In the genomic region with DNA sequence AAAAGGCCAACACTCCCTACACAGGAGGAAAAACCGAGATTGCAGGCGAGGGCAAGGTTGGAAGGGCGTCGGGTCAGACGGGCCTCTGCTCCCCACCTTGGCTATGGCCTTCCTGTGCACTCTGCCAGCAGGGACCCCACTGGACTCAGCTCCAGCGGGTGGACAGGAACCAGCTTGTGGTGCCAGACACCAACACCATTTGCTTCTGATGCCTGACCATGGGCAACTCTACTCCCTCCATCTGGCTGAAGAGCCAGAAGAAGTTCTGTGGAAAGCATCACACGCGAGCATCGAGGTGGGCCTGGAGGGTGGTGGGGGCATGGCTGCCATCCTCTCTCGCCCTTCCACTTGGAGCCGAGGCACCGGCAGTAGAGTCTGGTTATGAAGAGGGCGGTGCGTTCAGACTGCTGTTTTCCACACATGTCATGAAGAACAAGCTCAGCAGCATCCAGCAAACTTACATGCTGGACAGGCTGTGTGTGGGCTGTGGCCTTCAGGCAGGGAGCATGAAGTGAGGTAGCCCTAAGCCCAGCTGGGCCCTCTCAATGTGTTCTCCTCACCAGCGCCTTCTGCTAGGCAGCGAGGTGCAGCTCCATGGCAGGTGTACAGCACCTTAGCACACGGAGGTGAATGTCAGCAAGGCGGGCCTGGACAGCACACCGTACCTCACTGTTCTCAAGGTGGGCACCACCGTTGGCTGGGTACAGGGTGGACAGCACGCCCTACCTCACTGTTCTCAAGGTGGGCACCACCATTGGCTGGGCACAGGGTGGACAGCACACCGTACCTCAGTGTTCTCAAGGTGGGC, we compare ENCODE assay signal across 16 cellular contexts. TPM values are rescaled to one million over a fixed set of nuclear protein-coding genes. Genes with fewer than 3 reads are reported as not detected.
DNase-seq lines count a peak whose midpoint lies in the region; ATAC-seq, FAIRE-seq and TF ChIP-seq lines count a peak whose summit lies in the region.
"Had no signal": no experiment of that assay in that cellular context is flagged by ENCODE, and none has a peak within 500 bp of the region (broad histone marks: within the 10 kb centered on the region; RNA-seq: fewer than 3 reads in every experiment).

No MANE protein-coding gene starts in this region.

- no peak overlapping the region for H3K4me3 ChIP-seq in SK-N-SH (ENCODE audit: low read depth in 2 of 2, low read length in 1 of 2)
- H3K4me3 ChIP-seq: PC-9 had no signal

- no peaks in the 10 kb centered on the region for H3K27me3 ChIP-seq in SK-N-SH (ENCODE audit: insufficient read depth)
- H3K27me3 ChIP-seq in foreskin keratinocyte = no peaks in the 10 kb centered on the region

- no peak overlapping the region for H3K27ac ChIP-seq in SK-N-SH (ENCODE audit: low read depth in 2 of 2, low read length in 1 of 2)
- H3K27ac ChIP-seq in foreskin keratinocyte = no peak overlapping the region
- H3K27ac ChIP-seq: C4-2B, PC-9 had no signal

- peaks cover under 1% of the 10 kb centered on the region for H3K27me3 Mint-ChIP-seq in stimulated activated memory B cell treated with anti-CD40 and anti-IgM and Interleukin-4, amounts not matched to agents 10 μg/mL and 1 μg/mL and 100 μg/mL, for 72 hours
- H3K27me3 Mint-ChIP-seq in T-helper 17 cell = no peaks in the 10 kb centered on the region

- no peaks in the 10 kb centered on the region for H3K79me2 ChIP-seq in SK-N-SH (ENCODE audit: insufficient read depth)

- ATAC-seq in SK-N-SH treated with all-trans-retinoic acid at 6 μM for 48 hours (peak; percentile 15), foreskin keratinocyte (peak; percentile 36), T-helper 17 cell (no peak)
- ATAC-seq in stimulated activated memory B cell treated with anti-CD40 and anti-IgM and Interleukin-4, amounts not matched to agents 10 μg/mL and 1 μg/mL and 100 μg/mL, for 72 hours = peak; percentile 50

- H3K9me2 ChIP-seq in SK-N-SH = no peaks in the 10 kb centered on the region

- TF ChIP-seq POLR2A in GM12892 (IDR thresholded peaks at IDR 0.05; ENCODE audit: low read depth, low read length) = no peak

- FAIRE-seq in GM12892 (lab: Jason Lieb, UNC) = no peak
- FAIRE-seq: GM12891, GM19239, HTR-8/SVneo had no signal

- no peaks in the 10 kb centered on the region for H4K20me1 ChIP-seq in SK-N-SH (ENCODE audit: insufficient read depth)

- 75% methylated on average over 13 of the region's 22 CpGs for WGBS in SK-N-SH (ENCODE audit: low lambda C conversion rate)

- H3K4me1 Mint-ChIP-seq in stimulated activated memory B cell treated with anti-CD40 and anti-IgM and Interleukin-4, amounts not matched to agents 10 μg/mL and 1 μg/mL and 100 μg/mL, for 72 hours = no peaks in the 10 kb centered on the region
- peaks cover 3% of the 10 kb centered on the region for H3K4me1 Mint-ChIP-seq in T-helper 17 cell

- no peaks in the 10 kb centered on the region for H3F3A ChIP-seq in SK-N-SH (replicated peaks; ENCODE audit: insufficient read depth)

- H3K9me3 Mint-ChIP-seq in stimulated activated memory B cell treated with anti-CD40 and anti-IgM and Interleukin-4, amounts not matched to agents 10 μg/mL and 1 μg/mL and 100 μg/mL, for 72 hours = peaks cover 6% of the 10 kb centered on the region

- H3K36me3 ChIP-seq in SK-N-SH (replicated peaks in 1 of 2; ENCODE audit: control insufficient read depth in 1 of 2, insufficient read depth in 2 of 2, low read length in 1 of 2) = no peaks in the 10 kb centered on the region

- H3K9me3 ChIP-seq in SK-N-SH (no peaks in the 10 kb centered on the region), T-helper 17 cell (ENCODE audit: control insufficient read depth, low read length, poor library complexity, severe bottlenecking) (no peaks in the 10 kb centered on the region)

- POLR2A ChIA-PET in SK-N-SH (lab: Yijun Ruan, JAX) = no interaction called here

- H3K4me2 ChIP-seq in SK-N-SH = no peak overlapping the region
- H3K4me2 ChIP-seq: PC-9 had no signal

- no peak overlapping the region for H3K9ac ChIP-seq in SK-N-SH

- H2AFZ ChIP-seq in SK-N-SH (ENCODE audit: low read depth) = no peak overlapping the region
- H2AFZ ChIP-seq: PC-9 had no signal

- no peak overlapping the region for H3K27ac Mint-ChIP-seq in stimulated activated memory B cell treated with anti-CD40 and anti-IgM and Interleukin-4, amounts not matched to agents 10 μg/mL and 1 μg/mL and 100 μg/mL, for 72 hours
- H3K27ac Mint-ChIP-seq in T-helper 17 cell = no peak overlapping the region

- CTCF ChIA-PET in SK-N-SH (lab: Yijun Ruan, JAX) = interaction anchor here (1.0 to 1.1 kb wide), 2 partner anchors 27 to 213 kb away, joined by 3 read pairs; no protein-coding TSS in a partner anchor

- H3K4me1 ChIP-seq in SK-N-SH (ENCODE audit: control insufficient read depth in 1 of 2, insufficient read depth in 2 of 2, low read depth in 1 of 2, low read length in 1 of 2) = peaks cover 0 to 6% of the 10 kb centered on the region in 2 experiments; a peak in 1 of 4 replicates
- no peaks in the 10 kb centered on the region for H3K4me1 ChIP-seq in foreskin keratinocyte

- no peak for DNase-seq in SK-N-SH
- DNase-seq in GM12892 (ENCODE audit: insufficient read length) = peak; percentile 19
- no peak for DNase-seq in foreskin keratinocyte
- no peak for DNase-seq in OCI-M2 (lab: John Stamatoyannopoulos, UW; ENCODE audit: unreplicated experiment)
- DNase-seq in T-helper 17 cell = no peak
- no peak for DNase-seq in NCI-H1436 treated with DMSO at 0.1 percent for 48 hours (lab: John Stamatoyannopoulos, UW)
- DNase-seq: NCI-H226, NCI-H526 treated with DMSO at 0.1 percent for 48 hours, Right ventricle myocardium superior had no signal

- no peaks in the 10 kb centered on the region for H3K36me3 Mint-ChIP-seq in stimulated activated memory B cell treated with anti-CD40 and anti-IgM and Interleukin-4, amounts not matched to agents 10 μg/mL and 1 μg/mL and 100 μg/mL, for 72 hours
- H3K36me3 Mint-ChIP-seq in T-helper 17 cell (ENCODE audit: low read depth) = peaks cover 2% of the 10 kb centered on the region

- no peak for TF ChIP-seq CTCF in SK-N-SH (IDR thresholded peaks at IDR 0.05)
- no peak for TF ChIP-seq CTCF in foreskin keratinocyte (conservative IDR thresholded peaks at IDR 0.05)

- TF ChIP-seq RAD21 in SK-N-SH (IDR thresholded peaks at IDR 0.05; ENCODE audit: low read length) = no peak

- no peak overlapping the region for H3K4me3 Mint-ChIP-seq in stimulated activated memory B cell treated with anti-CD40 and anti-IgM and Interleukin-4, amounts not matched to agents 10 μg/mL and 1 μg/mL and 100 μg/mL, for 72 hours
- H3K4me3 Mint-ChIP-seq in T-helper 17 cell = no peak overlapping the region

- no peak for TF ChIP-seq EP300 in SK-N-SH (IDR thresholded peaks at IDR 0.05; ENCODE audit: borderline replicate concordance in 1 of 2, low read depth in 1 of 2, low read length in 1 of 2)

TF ChIP-seq in SK-N-SH treated with all-trans-retinoic acid at 6 μM for 48 hours, 23 proteins besides CTCF, POLR2A, EP300 and RAD21:
- TF ChIP-seq, protein P1, sequence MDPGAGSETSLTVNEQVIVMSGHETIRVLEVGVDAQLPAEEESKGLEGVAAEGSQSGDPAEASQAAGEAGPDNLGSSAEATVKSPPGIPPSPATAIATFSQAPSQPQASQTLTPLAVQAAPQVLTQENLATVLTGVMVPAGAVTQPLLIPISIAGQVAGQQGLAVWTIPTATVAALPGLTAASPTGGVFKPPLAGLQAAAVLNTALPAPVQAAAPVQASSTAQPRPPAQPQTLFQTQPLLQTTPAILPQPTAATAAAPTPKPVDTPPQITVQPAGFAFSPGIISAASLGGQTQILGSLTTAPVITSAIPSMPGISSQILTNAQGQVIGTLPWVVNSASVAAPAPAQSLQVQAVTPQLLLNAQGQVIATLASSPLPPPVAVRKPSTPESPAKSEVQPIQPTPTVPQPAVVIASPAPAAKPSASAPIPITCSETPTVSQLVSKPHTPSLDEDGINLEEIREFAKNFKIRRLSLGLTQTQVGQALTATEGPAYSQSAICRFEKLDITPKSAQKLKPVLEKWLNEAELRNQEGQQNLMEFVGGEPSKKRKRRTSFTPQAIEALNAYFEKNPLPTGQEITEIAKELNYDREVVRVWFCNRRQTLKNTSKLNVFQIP (CRISPR knock-in tag; IDR thresholded peaks at IDR 0.05; ENCODE audit: borderline replicate concordance, low read depth) = no peak

TF ChIP-seq in SK-N-SH, 30 proteins besides CTCF, POLR2A, EP300 and RAD21:
- TF ChIP-seq ELF1 (IDR thresholded peaks at IDR 0.05) = no peak
- TF ChIP-seq, protein P2, sequence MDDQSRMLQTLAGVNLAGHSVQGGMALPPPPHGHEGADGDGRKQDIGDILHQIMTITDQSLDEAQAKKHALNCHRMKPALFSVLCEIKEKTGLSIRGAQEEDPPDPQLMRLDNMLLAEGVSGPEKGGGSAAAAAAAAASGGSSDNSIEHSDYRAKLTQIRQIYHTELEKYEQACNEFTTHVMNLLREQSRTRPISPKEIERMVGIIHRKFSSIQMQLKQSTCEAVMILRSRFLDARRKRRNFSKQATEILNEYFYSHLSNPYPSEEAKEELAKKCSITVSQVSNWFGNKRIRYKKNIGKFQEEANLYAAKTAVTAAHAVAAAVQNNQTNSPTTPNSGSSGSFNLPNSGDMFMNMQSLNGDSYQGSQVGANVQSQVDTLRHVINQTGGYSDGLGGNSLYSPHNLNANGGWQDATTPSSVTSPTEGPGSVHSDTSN (IDR thresholded peaks at IDR 0.05) = no peak
- no peak for TF ChIP-seq RXRA (IDR thresholded peaks at IDR 0.05; ENCODE audit: borderline replicate concordance, low read depth)
- no peak for TF ChIP-seq POLR2AphosphoS5 (IDR thresholded peaks at IDR 0.05; ENCODE audit: low read depth, low read length)
- TF ChIP-seq GABPA (IDR thresholded peaks at IDR 0.05; ENCODE audit: low read depth) = no peak
- TF ChIP-seq GATA2 (CRISPR knock-in tag; IDR thresholded peaks at IDR 0.05) = no peak
- TF ChIP-seq YY1 (IDR thresholded peaks at IDR 0.05; ENCODE audit: low read depth) = no peak
TF ChIP-seq in SK-N-SH: peak in this region for 0.

RNA-seq across cellular contexts. Expression of a gene that starts 15.6 kb away (rescaled TPM):
- polyA plus RNA-seq in SK-N-SH (2012; rRNA removed) (3.3 and 3.7 TPM in 2 replicates), foreskin keratinocyte (1.5 and 2.0 TPM in 2 replicates)
- 4.4 and 4.6 TPM in 2 replicates for polyA plus RNA-seq in SK-N-SH (2012; cell fraction: cytosol; rRNA removed)
- 2.5 and 5.1 TPM in 2 replicates for polyA plus RNA-seq in SK-N-SH (2012; cell fraction: nucleus; rRNA removed)
- polyA plus RNA-seq in GM12892 (2012; ENCODE audit: missing spikeins) = 4.4 TPM
- total RNA-seq in foreskin keratinocyte (7.4 and 8.0 TPM in 2 replicates), T-helper 17 cell (10 to 100 TPM in 1 of 2 donors, 1 to 10 TPM in 1; 8.4 to 11.6 TPM)

RNA-seq across cellular contexts. Expression of a gene that starts 41.2 kb away (rescaled TPM):
- polyA plus RNA-seq in SK-N-SH (2012; rRNA removed) = 0.84 and 1.4 TPM in 2 replicates
- polyA plus RNA-seq in SK-N-SH (2012; cell fraction: cytosol; rRNA removed) = 1.6 and 2.0 TPM in 2 replicates
- polyA plus RNA-seq in SK-N-SH (2012; cell fraction: nucleus; rRNA removed) = 0.43 and 0.93 TPM in 2 replicates
- polyA plus RNA-seq in GM12892 (2012; ENCODE audit: missing spikeins) = 4.5 TPM
- total RNA-seq in foreskin keratinocyte = 4.4 and 4.5 TPM in 2 replicates
- 1.5 and 2.0 TPM in 2 replicates for polyA plus RNA-seq in foreskin keratinocyte
- total RNA-seq in T-helper 17 cell = under 1 TPM; 0.26 to 0.40 TPM

RNA-seq across cellular contexts. Expression of a gene that starts 52.0 kb away (rescaled TPM):
- polyA plus RNA-seq in SK-N-SH (2012; rRNA removed) = 2.7 and 3.8 TPM in 2 replicates
- 4.2 and 4.3 TPM in 2 replicates for polyA plus RNA-seq in SK-N-SH (2012; cell fraction: cytosol; rRNA removed)
- 4.8 and 6.7 TPM in 2 replicates for polyA plus RNA-seq in SK-N-SH (2012; cell fraction: nucleus; rRNA removed)
- 8.6 TPM for polyA plus RNA-seq in GM12892 (2012; ENCODE audit: missing spikeins)
- 14.9 and 15.1 TPM in 2 replicates for total RNA-seq in foreskin keratinocyte
- polyA plus RNA-seq in foreskin keratinocyte = 1.5 and 1.9 TPM in 2 replicates
- total RNA-seq in T-helper 17 cell = 10 to 100 TPM; 12.0 to 16.7 TPM
